Comparison of ENCODE assay signal across 28 cellular contexts in the genomic region with DNA sequence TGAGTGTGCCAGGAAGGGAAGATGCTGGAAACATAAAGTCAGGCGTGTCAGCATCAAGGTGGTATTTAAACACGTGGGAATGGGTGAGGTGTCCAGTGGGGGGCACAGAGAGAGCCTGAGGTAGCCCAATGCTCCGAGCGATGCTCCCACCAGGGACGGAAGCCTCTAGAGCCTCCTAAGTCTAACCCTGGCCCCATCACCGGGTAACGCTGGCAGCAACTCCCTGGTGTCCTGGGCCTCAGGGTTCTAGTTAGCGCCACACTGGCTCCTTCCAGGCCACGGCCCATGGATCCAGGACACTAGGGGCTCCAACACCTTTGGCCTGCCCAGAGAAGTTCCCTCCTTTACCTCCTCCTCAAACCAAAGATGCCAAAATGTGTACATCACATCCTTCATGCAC.
"Had no signal": no experiment of that assay in that cellular context is flagged by ENCODE, and none has a peak within 500 bp of the region (broad histone marks: within the 10 kb centered on the region; RNA-seq: fewer than 3 reads in every experiment).

No MANE protein-coding gene starts in this region.

- H3K4me3 ChIP-seq: ascending aorta, breast epithelium, cardiac muscle cell, esophagus squamous epithelium, gastroesophageal sphincter had no signal

- H3K36me3 ChIP-seq: breast epithelium had no signal

- H3K4me1 Mint-ChIP-seq: brain had no signal

- H3K27ac ChIP-seq: ascending aorta, breast epithelium, cardiac muscle cell, epithelial cell of prostate, esophagus squamous epithelium had no signal

- H3K9me3 Mint-ChIP-seq: activated CD4-positive, alpha-beta memory T cell treated with anti-CD3 and anti-CD28 coated beads, Interleukin-2, amount 10 ng/mL, durations not matched to agents 7 days and 5 days; activated CD4-positive, alpha-beta T cell treated with anti-CD3 and anti-CD28 coated beads, Interleukin-2, amount 10 ng/mL, durations not matched to agents 7 days and 5 days; activated naive CD4-positive, alpha-beta T cell treated with anti-CD3 and anti-CD28 coated beads, Interleukin-2, amount 10 ng/mL, durations not matched to agents 7 days and 5 days; activated naive CD4-positive, alpha-beta T cell treated with anti-CD3 and anti-CD28 coated beads, Interleukin-2, amount 50 U/mL, for 72 hours; activated naive CD8-positive, alpha-beta T cell treated with anti-CD3 and anti-CD28 coated beads, Interleukin-2, amount 10 ng/mL, durations not matched to agents 7 days and 5 days; activated T-cell treated with anti-CD3 and anti-CD28 coated beads, Interleukin-2, amount 50 U/mL, for 24 hours; activated T-cell treated with anti-CD3 and anti-CD28 coated beads, Interleukin-2, amount 50 U/mL, for 72 hours; brain; central memory CD8-positive, alpha-beta T cell; T-helper 2 cell treated with Interferon-gamma antibody and Interleukin-4, amounts not matched to agents 5 μg/mL and 100 μg/mL, for 36 hours had no signal

- ATAC-seq: activated naive CD4-positive, alpha-beta T cell treated with anti-CD3 and anti-CD28 coated beads, Interleukin-2, amount 50 U/mL, for 72 hours; activated T-cell treated with anti-CD3 and anti-CD28 coated beads, Interleukin-2, amount 50 U/mL, for 72 hours; gastroesophageal sphincter; T-helper 17 cell had no signal

- H3K27ac Mint-ChIP-seq: activated CD4-positive, alpha-beta memory T cell treated with anti-CD3 and anti-CD28 coated beads, Interleukin-2, amount 10 ng/mL, durations not matched to agents 7 days and 5 days; activated CD4-positive, alpha-beta T cell treated with anti-CD3 and anti-CD28 coated beads, Interleukin-2, amount 10 ng/mL, durations not matched to agents 7 days and 5 days; activated naive CD8-positive, alpha-beta T cell treated with anti-CD3 and anti-CD28 coated beads, Interleukin-2, amount 10 ng/mL, durations not matched to agents 7 days and 5 days; activated T-cell treated with anti-CD3 and anti-CD28 coated beads, Interleukin-2, amount 50 U/mL, for 24 hours; activated T-cell treated with anti-CD3 and anti-CD28 coated beads, Interleukin-2, amount 50 U/mL, for 72 hours; T-helper 2 cell treated with Interferon-gamma antibody and Interleukin-4, amounts not matched to agents 5 μg/mL and 100 μg/mL, for 36 hours had no signal

- H3K9me3 ChIP-seq: ascending aorta, breast epithelium, esophagus squamous epithelium, gastroesophageal sphincter had no signal

- DNase-seq: activated CD4-positive, alpha-beta memory T cell treated with anti-CD3 and anti-CD28 coated beads, Interleukin-2, amount 10 ng/mL, durations not matched to agents 7 days and 5 days; activated CD4-positive, alpha-beta T cell treated with anti-CD3 and anti-CD28 coated beads for 1 hour; activated CD4-positive, alpha-beta T cell treated with anti-CD3 and anti-CD28 coated beads for 4 hours; activated CD4-positive, alpha-beta T cell treated with anti-CD3 and anti-CD28 coated beads, Interleukin-2, amount 10 ng/mL, durations not matched to agents 7 days and 5 days; activated CD4-positive, alpha-beta T cell treated with anti-CD3 and anti-CD28 coated beads, Interleukin-2, amount 50 U/mL, for 4 hours; activated CD8-positive, alpha-beta memory T cell treated with anti-CD3 and anti-CD28 coated beads, Interleukin-2, amount 50 U/mL, for 48 hours; activated gamma-delta T cell; activated naive CD4-positive, alpha-beta T cell; activated naive CD4-positive, alpha-beta T cell treated with anti-CD3 and anti-CD28 coated beads, Interleukin-2, amount 10 ng/mL, durations not matched to agents 7 days and 5 days; activated naive CD8-positive, alpha-beta T cell treated with anti-CD3 and anti-CD28 coated beads, Interleukin-2, amount 10 ng/mL, durations not matched to agents 7 days and 5 days; activated T-cell treated with anti-CD3 and anti-CD28 coated beads for 4 hours; activated T-cell treated with anti-CD3 and anti-CD28 coated beads, Interleukin-2, amount 50 U/mL, for 24 hours; activated T-cell treated with anti-CD3 and anti-CD28 coated beads, Interleukin-2, amount 50 U/mL, for 72 hours; effector CD8-positive, alpha-beta T cell; esophagus squamous epithelium; foreskin melanocyte; T-helper 1 cell; T-helper 17 cell; T1000 had no signal

- H3K27me3 ChIP-seq: ascending aorta, breast epithelium, cardiac muscle cell, esophagus squamous epithelium, gastroesophageal sphincter had no signal

- H3K4me1 ChIP-seq: esophagus squamous epithelium had no signal

- H3K27me3 Mint-ChIP-seq: activated CD4-positive, alpha-beta memory T cell treated with anti-CD3 and anti-CD28 coated beads, Interleukin-2, amount 10 ng/mL, durations not matched to agents 7 days and 5 days; activated CD4-positive, alpha-beta T cell treated with anti-CD3 and anti-CD28 coated beads, Interleukin-2, amount 10 ng/mL, durations not matched to agents 7 days and 5 days; activated naive CD4-positive, alpha-beta T cell treated with anti-CD3 and anti-CD28 coated beads, Interleukin-2, amount 10 ng/mL, durations not matched to agents 7 days and 5 days; activated naive CD8-positive, alpha-beta T cell treated with anti-CD3 and anti-CD28 coated beads, Interleukin-2, amount 10 ng/mL, durations not matched to agents 7 days and 5 days; activated T-cell treated with anti-CD3 and anti-CD28 coated beads, Interleukin-2, amount 50 U/mL, for 24 hours; brain; central memory CD8-positive, alpha-beta T cell; T-helper 17 cell had no signal

- H3K4me3 Mint-ChIP-seq: activated CD4-positive, alpha-beta memory T cell treated with anti-CD3 and anti-CD28 coated beads, Interleukin-2, amount 10 ng/mL, durations not matched to agents 7 days and 5 days; activated CD4-positive, alpha-beta T cell treated with anti-CD3 and anti-CD28 coated beads, Interleukin-2, amount 10 ng/mL, durations not matched to agents 7 days and 5 days; activated naive CD4-positive, alpha-beta T cell treated with anti-CD3 and anti-CD28 coated beads, Interleukin-2, amount 10 ng/mL, durations not matched to agents 7 days and 5 days; activated naive CD8-positive, alpha-beta T cell treated with anti-CD3 and anti-CD28 coated beads, Interleukin-2, amount 10 ng/mL, durations not matched to agents 7 days and 5 days; activated T-cell treated with anti-CD3 and anti-CD28 coated beads, Interleukin-2, amount 50 U/mL, for 24 hours; activated T-cell treated with anti-CD3 and anti-CD28 coated beads, Interleukin-2, amount 50 U/mL, for 72 hours; brain; central memory CD8-positive, alpha-beta T cell; T-helper 17 cell; T-helper 2 cell treated with Interferon-gamma antibody and Interleukin-4, amounts not matched to agents 5 μg/mL and 100 μg/mL, for 36 hours had no signal
